Comparison of ENCODE assay signal across 15 cellular contexts in the genomic region with DNA sequence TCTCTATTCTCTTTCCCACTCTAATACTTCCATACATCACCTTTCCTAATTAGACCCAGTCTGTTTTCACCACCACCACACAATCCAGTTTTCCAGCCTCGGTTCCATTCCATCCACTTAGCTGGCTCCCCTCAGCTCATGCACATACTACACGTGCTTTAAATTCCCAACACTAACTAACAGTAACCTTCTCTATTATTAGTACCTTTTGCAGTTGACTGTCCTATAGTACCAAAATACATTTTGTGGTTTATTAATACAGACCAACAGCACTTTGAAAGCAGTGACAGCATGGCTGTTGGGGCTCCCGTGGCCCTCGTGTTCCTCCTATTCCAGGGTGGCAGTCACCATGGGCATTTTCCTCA.
"Had no signal": no experiment of that assay in that cellular context is flagged by ENCODE, and none has a peak within 500 bp of the region (broad histone marks: within the 10 kb centered on the region; RNA-seq: fewer than 3 reads in every experiment).

No MANE protein-coding gene starts in this region.

- H3K27ac ChIP-seq: body of pancreas, dorsolateral prefrontal cortex, suprapubic skin, transverse colon, vagina had no signal

- H3K4me3 Mint-ChIP-seq: stimulated activated naive CD8-positive, alpha-beta T cell treated with anti-CD3 and anti-CD28 coated beads, Interleukin-15, amount 100 ng/mL, for 72 hours; T-cell had no signal

- H3K9me3 ChIP-seq: body of pancreas, suprapubic skin, transverse colon, vagina had no signal

- DNase-seq: activated CD4-positive, alpha-beta T cell treated with anti-CD3 and anti-CD28 coated beads for 1 hour; activated CD4-positive, alpha-beta T cell treated with anti-CD3 and anti-CD28 coated beads, Interleukin-2, amount 50 U/mL, for 48 hours; activated naive CD4-positive, alpha-beta T cell; body of pancreas; hypothalamus; mammary epithelial cell; midbrain; nucleus accumbens; stimulated activated CD4-positive, alpha-beta T cell treated with anti-CD3 and anti-CD28 coated beads, Interleukin-2, amount 100 ng/mL, for 24 hours; stimulated activated naive CD8-positive, alpha-beta T cell treated with anti-CD3 and anti-CD28 coated beads, Interleukin-15, amount 100 ng/mL, for 72 hours; T-cell; transverse colon had no signal

- H3K27me3 Mint-ChIP-seq: stimulated activated naive CD8-positive, alpha-beta T cell treated with anti-CD3 and anti-CD28 coated beads, Interleukin-15, amount 100 ng/mL, for 72 hours; T-cell had no signal

- H3K4me3 ChIP-seq: body of pancreas, dorsolateral prefrontal cortex, suprapubic skin, transverse colon, vagina had no signal

- H3K27ac Mint-ChIP-seq: stimulated activated naive CD8-positive, alpha-beta T cell treated with anti-CD3 and anti-CD28 coated beads, Interleukin-15, amount 100 ng/mL, for 72 hours; T-cell had no signal

- H3K27me3 ChIP-seq: body of pancreas, dorsolateral prefrontal cortex, suprapubic skin, transverse colon, vagina had no signal

- ATAC-seq: body of pancreas; stimulated activated naive CD8-positive, alpha-beta T cell treated with anti-CD3 and anti-CD28 coated beads, Interleukin-15, amount 100 ng/mL, for 72 hours; T-cell had no signal

- H3K9me3 Mint-ChIP-seq: stimulated activated naive CD8-positive, alpha-beta T cell treated with anti-CD3 and anti-CD28 coated beads, Interleukin-15, amount 100 ng/mL, for 72 hours; T-cell had no signal

- H3K4me1 ChIP-seq: suprapubic skin, transverse colon, vagina had no signal
